In genomic region chr1:207870279-207871031, GRCh38 we compare ENCODE assay signal across 11 cellular contexts. TPM values are rescaled to one million over a fixed set of nuclear protein-coding genes. Genes with fewer than 3 reads are reported as not detected.
DNase-seq lines count a peak whose midpoint lies in the region; ATAC-seq and TF ChIP-seq lines count a peak whose summit lies in the region.
"Had no signal": no experiment of that assay in that cellular context is flagged by ENCODE, and none has a peak within 500 bp of the region (broad histone marks: within the 10 kb centered on the region; RNA-seq: fewer than 3 reads in every experiment).

No MANE protein-coding gene starts in this region.

- intact Hi-C loops in activated T-helper 1 cell treated with anti-CD3 and anti-CD28 coated beads, Interleukin-12 subunit alpha, Interleukin-12 subunit beta, Interleukin-2, Interleukin-4 antibody, amounts not matched to agents 30 ng/mL and 10 ng/mL and 1 ng/mL, durations not matched to agents 14 hours and 24 hours and 36 hours (cut with micrococcal nuclease), result no loop called here

- H3K27me3 Mint-ChIP-seq in activated T-cell treated with anti-CD3 and anti-CD28 coated beads, Interleukin-2, amount 50 U/mL, for 24 hours, result no peaks in the 10 kb centered on the region
- no peaks in the 10 kb centered on the region for H3K27me3 Mint-ChIP-seq in activated T-helper 1 cell treated with anti-CD3 and anti-CD28 coated beads, Interleukin-12 subunit alpha, Interleukin-12 subunit beta, Interleukin-2, Interleukin-4 antibody, amounts not matched to agents 30 ng/mL and 10 ng/mL and 1 ng/mL, durations not matched to agents 14 hours and 24 hours and 36 hours (ENCODE audit: insufficient read depth)

- H3K4me1 ChIP-seq in thoracic aorta (ENCODE audit: control insufficient read depth in 1 of 2, low read depth in 2 of 2), result peaks cover 15 to 57% of the 10 kb centered on the region in 2 donors

- peak overlapping the region; percentile 94 for H3K27ac Mint-ChIP-seq in activated T-cell treated with anti-CD3 and anti-CD28 coated beads, Interleukin-2, amount 50 U/mL, for 24 hours
- H3K27ac Mint-ChIP-seq in activated T-helper 1 cell treated with anti-CD3 and anti-CD28 coated beads, Interleukin-12 subunit alpha, Interleukin-12 subunit beta, Interleukin-2, Interleukin-4 antibody, amounts not matched to agents 30 ng/mL and 10 ng/mL and 1 ng/mL, durations not matched to agents 14 hours and 24 hours and 36 hours, result peak overlapping the region; percentile 88

- H3K9me3 ChIP-seq in thoracic aorta, result no peaks in the 10 kb centered on the region

- H3K36me3 Mint-ChIP-seq in activated T-cell treated with anti-CD3 and anti-CD28 coated beads, Interleukin-2, amount 50 U/mL, for 24 hours (ENCODE audit: low read depth), result peaks cover 31% of the 10 kb centered on the region
- peaks cover 17% of the 10 kb centered on the region for H3K36me3 Mint-ChIP-seq in activated T-helper 1 cell treated with anti-CD3 and anti-CD28 coated beads, Interleukin-12 subunit alpha, Interleukin-12 subunit beta, Interleukin-2, Interleukin-4 antibody, amounts not matched to agents 30 ng/mL and 10 ng/mL and 1 ng/mL, durations not matched to agents 14 hours and 24 hours and 36 hours (ENCODE audit: low read depth)

- H3K4me3 Mint-ChIP-seq in activated T-cell treated with anti-CD3 and anti-CD28 coated beads, Interleukin-2, amount 50 U/mL, for 24 hours, result peak overlapping the region; percentile 79
- peak overlapping the region; percentile 88 for H3K4me3 Mint-ChIP-seq in activated T-helper 1 cell treated with anti-CD3 and anti-CD28 coated beads, Interleukin-12 subunit alpha, Interleukin-12 subunit beta, Interleukin-2, Interleukin-4 antibody, amounts not matched to agents 30 ng/mL and 10 ng/mL and 1 ng/mL, durations not matched to agents 14 hours and 24 hours and 36 hours

- H3K27ac ChIP-seq in layer of hippocampus (ENCODE audit: low read depth, low read length) (peak overlapping the region; percentile 13), thoracic aorta (peak overlapping the region; percentile 83 to 89)

- H3K4me1 Mint-ChIP-seq in activated T-cell treated with anti-CD3 and anti-CD28 coated beads, Interleukin-2, amount 50 U/mL, for 24 hours (ENCODE audit: low read depth), result peaks cover 78% of the 10 kb centered on the region
- peaks cover 54% of the 10 kb centered on the region for H3K4me1 Mint-ChIP-seq in activated T-helper 1 cell treated with anti-CD3 and anti-CD28 coated beads, Interleukin-12 subunit alpha, Interleukin-12 subunit beta, Interleukin-2, Interleukin-4 antibody, amounts not matched to agents 30 ng/mL and 10 ng/mL and 1 ng/mL, durations not matched to agents 14 hours and 24 hours and 36 hours (ENCODE audit: low read depth)

- H3K36me3 ChIP-seq in thoracic aorta, result no peaks in the 10 kb centered on the region

- TF ChIP-seq CTCF in thoracic aorta (IDR thresholded peaks at IDR 0.05) (no peak), GM10266 (IDR thresholded peaks at IDR 0.05; ENCODE audit: control insufficient read depth, insufficient read depth, low read depth, missing control alignments) (no peak)

- DNase-seq in activated T-cell treated with anti-CD3 and anti-CD28 coated beads, Interleukin-2, amount 50 U/mL, for 24 hours, result no peak
- DNase-seq in activated T-cell treated with anti-CD3 and anti-CD28 coated beads for 4 hours (no peak), thoracic aorta (ENCODE audit: low spot score) (no peak), NCI-H128 (lab: John Stamatoyannopoulos, UW; ENCODE audit: unreplicated experiment) (no peak), anterior cingulate cortex (lab: John Stamatoyannopoulos, UW) (no peak), GM10266 (ENCODE audit: extremely low spot score) (no peak)
- no peak for DNase-seq in activated T-helper 1 cell treated with anti-CD3 and anti-CD28 coated beads, Interleukin-12 subunit alpha, Interleukin-12 subunit beta, Interleukin-2, Interleukin-4 antibody, amounts not matched to agents 30 ng/mL and 10 ng/mL and 1 ng/mL, durations not matched to agents 14 hours and 24 hours and 36 hours (ENCODE audit: low spot score)
- DNase-seq: activated CD4-positive, CD25-positive, alpha-beta regulatory T cell; nucleus accumbens; stimulated activated CD4-positive, alpha-beta T cell treated with anti-CD3 and anti-CD28 coated beads, Interleukin-4, amount 100 ng/mL, for 24 hours had no signal

- no peaks in the 10 kb centered on the region for H3K9me3 Mint-ChIP-seq in activated T-cell treated with anti-CD3 and anti-CD28 coated beads, Interleukin-2, amount 50 U/mL, for 24 hours
- no peaks in the 10 kb centered on the region for H3K9me3 Mint-ChIP-seq in activated T-helper 1 cell treated with anti-CD3 and anti-CD28 coated beads, Interleukin-12 subunit alpha, Interleukin-12 subunit beta, Interleukin-2, Interleukin-4 antibody, amounts not matched to agents 30 ng/mL and 10 ng/mL and 1 ng/mL, durations not matched to agents 14 hours and 24 hours and 36 hours

- no peak overlapping the region for H3K4me3 ChIP-seq in thoracic aorta

- H3K27me3 ChIP-seq in layer of hippocampus (ENCODE audit: control insufficient read depth, insufficient read depth, low read length) (no peaks in the 10 kb centered on the region), thoracic aorta (replicated peaks; ENCODE audit: insufficient read depth) (no peaks in the 10 kb centered on the region)

- no peak for ATAC-seq in thoracic aorta (ENCODE audit: insufficient number of reproducible peaks, low FRiP score, low read depth)

RNA-seq across cellular contexts. Expression of gene CD34, which starts 40.5 kb away (rescaled TPM):
- not detected in 2 replicates for total RNA-seq in activated T-helper 1 cell treated with anti-CD3 and anti-CD28 coated beads, Interleukin-12 subunit alpha, Interleukin-12 subunit beta, Interleukin-2, Interleukin-4 antibody, amounts not matched to agents 30 ng/mL and 10 ng/mL and 1 ng/mL, durations not matched to agents 14 hours and 24 hours and 36 hours
- total RNA-seq in thoracic aorta, result 10 to 100 TPM; 67.8 to 77.3 TPM

Comparison
In these comparisons a context has a peak if more than half of its experiments do, and no peak if none do; other contexts are left out.
1. RNA of gene CD34, which starts 40.5 kb away (total RNA-seq): 67.8 to 77.3 TPM in thoracic aorta; not detected in activated T-helper 1 cell treated with anti-CD3 and anti-CD28 coated beads, Interleukin-12 subunit alpha, Interleukin-12 subunit beta, Interleukin-2, Interleukin-4 antibody, amounts not matched to agents 30 ng/mL and 10 ng/mL and 1 ng/mL, durations not matched to agents 14 hours and 24 hours and 36 hours; every median in the first group is over 10 times any median in the second.